ENCODE assay signal across 9 cellular contexts in the genomic region with DNA sequence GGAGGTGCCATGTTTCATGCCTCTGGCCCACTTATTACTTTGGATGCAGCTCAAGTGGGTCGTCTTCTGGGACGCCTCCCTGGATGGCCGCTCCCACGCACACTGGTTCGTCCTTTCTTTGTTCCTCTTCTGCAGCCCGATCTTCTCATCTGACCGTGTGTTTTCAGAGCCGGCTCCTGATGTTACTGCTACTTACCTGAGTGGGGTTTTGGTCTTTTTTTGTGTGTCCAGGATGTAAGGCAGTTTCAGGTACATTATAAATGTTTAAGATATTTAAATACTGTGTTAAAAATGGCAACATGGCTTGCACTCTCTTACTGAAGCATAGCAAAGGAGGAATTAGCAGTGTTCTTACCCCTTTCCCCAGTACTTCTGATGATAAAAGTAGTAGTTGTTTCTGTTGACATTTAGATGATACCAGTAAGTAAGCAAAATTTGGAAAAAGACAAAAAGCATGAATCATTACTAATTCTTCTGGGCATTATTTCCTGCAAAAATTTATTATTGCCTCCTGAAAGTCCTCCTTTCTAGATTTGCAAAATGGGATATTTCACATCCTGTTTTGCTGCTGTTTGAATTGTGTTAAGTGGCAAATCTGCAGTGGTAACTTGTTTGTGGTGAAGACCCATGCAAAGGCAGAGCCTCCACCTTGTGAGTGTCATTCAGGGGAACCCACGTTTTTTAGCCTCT. TPM values are rescaled to one million over a fixed set of nuclear protein-coding genes. Genes with fewer than 3 reads are reported as not detected.
DNase-seq lines count a peak whose midpoint lies in the region; ATAC-seq and TF ChIP-seq lines count a peak whose summit lies in the region.
"Had no signal": no experiment of that assay in that cellular context is flagged by ENCODE, and none has a peak within 500 bp of the region (broad histone marks: within the 10 kb centered on the region; RNA-seq: fewer than 3 reads in every experiment).

No MANE protein-coding gene starts in this region.

- no peaks in the 10 kb centered on the region for H3K9me2 ChIP-seq in SK-N-SH

- peaks cover 20 to 62% of the 10 kb centered on the region in 2 experiments for H3K36me3 ChIP-seq in SK-N-SH (replicated peaks in 1 of 2; ENCODE audit: control insufficient read depth in 1 of 2, insufficient read depth in 2 of 2, low read length in 1 of 2)
- H3K36me3 ChIP-seq: thyroid gland had no signal

- H3K9ac ChIP-seq in SK-N-SH, result no peak overlapping the region

- no peaks in the 10 kb centered on the region for H3K27me3 Mint-ChIP-seq in naive B cell

- H3K4me1 ChIP-seq in SK-N-SH (ENCODE audit: control insufficient read depth in 1 of 2, insufficient read depth in 2 of 2, low read depth in 1 of 2, low read length in 1 of 2), result peaks cover 0 to under 1% of the 10 kb centered on the region in 2 experiments; a peak in 2 of 4 replicates
- H3K4me1 ChIP-seq: thyroid gland had no signal

- intact Hi-C loops in dorsolateral prefrontal cortex (cut with DNase I), result no loop called here

- ATAC-seq in GM18868 (IDR thresholded peaks at IDR 0.05; ENCODE audit: unreplicated experiment), result peak; percentile 57
- ATAC-seq in GM21619 (IDR thresholded peaks at IDR 0.05; ENCODE audit: unreplicated experiment), result peak; percentile 53
- peak; percentile 50 for ATAC-seq in HG03521 (IDR thresholded peaks at IDR 0.05; ENCODE audit: unreplicated experiment)
- ATAC-seq in naive B cell (ENCODE audit: low read depth in 2 of 2), result peak in 1 of 2 donors; percentile 37

- POLR2A ChIA-PET in SK-N-SH (lab: Yijun Ruan, JAX), result no interaction called here

- H3K9me3 Mint-ChIP-seq in naive B cell, result no peaks in the 10 kb centered on the region

- H3F3A ChIP-seq in SK-N-SH (replicated peaks; ENCODE audit: insufficient read depth), result no peaks in the 10 kb centered on the region

- peaks cover 68 to 81% (median 69%) of the 10 kb centered on the region in 3 donors for H3K4me1 Mint-ChIP-seq in naive B cell

- H3K27me3 ChIP-seq in dorsolateral prefrontal cortex (no peaks in the 10 kb centered on the region), SK-N-SH (ENCODE audit: insufficient read depth) (no peaks in the 10 kb centered on the region)
- H3K27me3 ChIP-seq: thyroid gland had no signal

- H2AFZ ChIP-seq in SK-N-SH (ENCODE audit: low read depth), result no peak overlapping the region

- no peak for TF ChIP-seq CTCF in dorsolateral prefrontal cortex (IDR thresholded peaks at IDR 0.05 in 54 of 56, conservative IDR thresholded peaks at IDR 0.05 in 2 of 56; ENCODE audit: low read depth in 1 of 56, partially characterized antibody in 56 of 56)
- TF ChIP-seq CTCF in SK-N-SH (IDR thresholded peaks at IDR 0.05), result no peak

- H3K27ac Mint-ChIP-seq in naive B cell, result peak overlapping the region in 5 of 6 donors; percentile 48 to 79 (median 75)

- H3K27ac ChIP-seq in dorsolateral prefrontal cortex (peak overlapping the region in 1 of 59 donors; percentile 51), SK-N-SH (ENCODE audit: low read depth in 2 of 2, low read length in 1 of 2) (no peak overlapping the region)
- H3K27ac ChIP-seq: thyroid gland had no signal

- H3K9me3 ChIP-seq in SK-N-SH, result no peaks in the 10 kb centered on the region
- H3K9me3 ChIP-seq: thyroid gland had no signal

- H3K4me3 Mint-ChIP-seq in naive B cell, result peak overlapping the region in 6 of 8 donors; percentile 21 to 77 (median 56)

- H3K4me2 ChIP-seq in SK-N-SH, result no peak overlapping the region

- H3K36me3 Mint-ChIP-seq in naive B cell, result peaks cover 7% of the 10 kb centered on the region in 2 donors

- H3K4me3 ChIP-seq in dorsolateral prefrontal cortex (no peak overlapping the region), SK-N-SH (ENCODE audit: low read depth in 2 of 2, low read length in 1 of 2) (no peak overlapping the region)
- H3K4me3 ChIP-seq: thyroid gland had no signal

- no peak for TF ChIP-seq EP300 in SK-N-SH (IDR thresholded peaks at IDR 0.05; ENCODE audit: borderline replicate concordance in 1 of 2, low read depth in 1 of 2, low read length in 1 of 2)

- peaks cover 93% of the 10 kb centered on the region for H4K20me1 ChIP-seq in SK-N-SH (ENCODE audit: insufficient read depth)

- no peak for TF ChIP-seq RAD21 in SK-N-SH (IDR thresholded peaks at IDR 0.05; ENCODE audit: low read length)

- CTCF ChIA-PET in SK-N-SH (lab: Yijun Ruan, JAX), result interaction anchor here (1.4 to 31.7 kb wide), 4 partner anchors 12 to 154 kb away, joined by 4 to 470 read pairs (median 10); no protein-coding TSS in a partner anchor

- DNase-seq in naive B cell, result no peak
- DNase-seq in activated CD8-positive, alpha-beta memory T cell treated with anti-CD3 and anti-CD28 coated beads, Interleukin-2, amount 50 U/mL, for 4 hours, result no peak
- DNase-seq in anterior cingulate cortex (lab: John Stamatoyannopoulos, UW), result no peak
- DNase-seq in dorsolateral prefrontal cortex, result no peak
- DNase-seq in SK-N-SH, result no peak
- DNase-seq: thyroid gland had no signal

- 96% methylated on average over 9 of the region's 9 CpGs for WGBS in SK-N-SH (ENCODE audit: low lambda C conversion rate)

- H3K79me2 ChIP-seq in SK-N-SH (ENCODE audit: insufficient read depth), result peaks cover 85% of the 10 kb centered on the region

TF ChIP-seq in SK-N-SH, 30 proteins besides CTCF, POLR2A, EP300 and RAD21:
- TF ChIP-seq, protein P1, sequence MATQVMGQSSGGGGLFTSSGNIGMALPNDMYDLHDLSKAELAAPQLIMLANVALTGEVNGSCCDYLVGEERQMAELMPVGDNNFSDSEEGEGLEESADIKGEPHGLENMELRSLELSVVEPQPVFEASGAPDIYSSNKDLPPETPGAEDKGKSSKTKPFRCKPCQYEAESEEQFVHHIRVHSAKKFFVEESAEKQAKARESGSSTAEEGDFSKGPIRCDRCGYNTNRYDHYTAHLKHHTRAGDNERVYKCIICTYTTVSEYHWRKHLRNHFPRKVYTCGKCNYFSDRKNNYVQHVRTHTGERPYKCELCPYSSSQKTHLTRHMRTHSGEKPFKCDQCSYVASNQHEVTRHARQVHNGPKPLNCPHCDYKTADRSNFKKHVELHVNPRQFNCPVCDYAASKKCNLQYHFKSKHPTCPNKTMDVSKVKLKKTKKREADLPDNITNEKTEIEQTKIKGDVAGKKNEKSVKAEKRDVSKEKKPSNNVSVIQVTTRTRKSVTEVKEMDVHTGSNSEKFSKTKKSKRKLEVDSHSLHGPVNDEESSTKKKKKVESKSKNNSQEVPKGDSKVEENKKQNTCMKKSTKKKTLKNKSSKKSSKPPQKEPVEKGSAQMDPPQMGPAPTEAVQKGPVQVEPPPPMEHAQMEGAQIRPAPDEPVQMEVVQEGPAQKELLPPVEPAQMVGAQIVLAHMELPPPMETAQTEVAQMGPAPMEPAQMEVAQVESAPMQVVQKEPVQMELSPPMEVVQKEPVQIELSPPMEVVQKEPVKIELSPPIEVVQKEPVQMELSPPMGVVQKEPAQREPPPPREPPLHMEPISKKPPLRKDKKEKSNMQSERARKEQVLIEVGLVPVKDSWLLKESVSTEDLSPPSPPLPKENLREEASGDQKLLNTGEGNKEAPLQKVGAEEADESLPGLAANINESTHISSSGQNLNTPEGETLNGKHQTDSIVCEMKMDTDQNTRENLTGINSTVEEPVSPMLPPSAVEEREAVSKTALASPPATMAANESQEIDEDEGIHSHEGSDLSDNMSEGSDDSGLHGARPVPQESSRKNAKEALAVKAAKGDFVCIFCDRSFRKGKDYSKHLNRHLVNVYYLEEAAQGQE (IDR thresholded peaks at IDR 0.05; ENCODE audit: low read depth, low read length), result no peak
- TF ChIP-seq TCF12 (IDR thresholded peaks at IDR 0.05) (no peak), TAF1 (IDR thresholded peaks at IDR 0.05; ENCODE audit: borderline replicate concordance, low read depth, low read length) (no peak), GATA2 (CRISPR knock-in tag; IDR thresholded peaks at IDR 0.05) (no peak), MEF2A (IDR thresholded peaks at IDR 0.05; ENCODE audit: borderline replicate concordance, low read depth) (no peak)
- TF ChIP-seq, protein P2, sequence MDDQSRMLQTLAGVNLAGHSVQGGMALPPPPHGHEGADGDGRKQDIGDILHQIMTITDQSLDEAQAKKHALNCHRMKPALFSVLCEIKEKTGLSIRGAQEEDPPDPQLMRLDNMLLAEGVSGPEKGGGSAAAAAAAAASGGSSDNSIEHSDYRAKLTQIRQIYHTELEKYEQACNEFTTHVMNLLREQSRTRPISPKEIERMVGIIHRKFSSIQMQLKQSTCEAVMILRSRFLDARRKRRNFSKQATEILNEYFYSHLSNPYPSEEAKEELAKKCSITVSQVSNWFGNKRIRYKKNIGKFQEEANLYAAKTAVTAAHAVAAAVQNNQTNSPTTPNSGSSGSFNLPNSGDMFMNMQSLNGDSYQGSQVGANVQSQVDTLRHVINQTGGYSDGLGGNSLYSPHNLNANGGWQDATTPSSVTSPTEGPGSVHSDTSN (IDR thresholded peaks at IDR 0.05), result no peak

RNA-seq across cellular contexts. Expression of a gene that starts 59.4 kb away (rescaled TPM):
- polyA plus RNA-seq in naive B cell (ENCODE audit: low read depth in 6 of 6) (under 1 TPM in 1 of 6 donors, not detected in 5; 0.17 TPM), SK-N-SH (2012; rRNA removed) (not detected in 2 replicates)
- 1 to 10 TPM in 118 of 120 experiments, under 1 TPM in 2; 0.53 to 5.9 (median 2.7) TPM for total RNA-seq in dorsolateral prefrontal cortex
- not detected in 2 replicates for polyA plus RNA-seq in SK-N-SH (2012; cell fraction: cytosol; rRNA removed)
- polyA plus RNA-seq in SK-N-SH (2012; cell fraction: nucleus; rRNA removed), result not detected in 2 replicates
- total RNA-seq: thyroid gland had no signal
